Comparison of ENCODE assay signal across 8 cellular contexts in the genomic region with DNA sequence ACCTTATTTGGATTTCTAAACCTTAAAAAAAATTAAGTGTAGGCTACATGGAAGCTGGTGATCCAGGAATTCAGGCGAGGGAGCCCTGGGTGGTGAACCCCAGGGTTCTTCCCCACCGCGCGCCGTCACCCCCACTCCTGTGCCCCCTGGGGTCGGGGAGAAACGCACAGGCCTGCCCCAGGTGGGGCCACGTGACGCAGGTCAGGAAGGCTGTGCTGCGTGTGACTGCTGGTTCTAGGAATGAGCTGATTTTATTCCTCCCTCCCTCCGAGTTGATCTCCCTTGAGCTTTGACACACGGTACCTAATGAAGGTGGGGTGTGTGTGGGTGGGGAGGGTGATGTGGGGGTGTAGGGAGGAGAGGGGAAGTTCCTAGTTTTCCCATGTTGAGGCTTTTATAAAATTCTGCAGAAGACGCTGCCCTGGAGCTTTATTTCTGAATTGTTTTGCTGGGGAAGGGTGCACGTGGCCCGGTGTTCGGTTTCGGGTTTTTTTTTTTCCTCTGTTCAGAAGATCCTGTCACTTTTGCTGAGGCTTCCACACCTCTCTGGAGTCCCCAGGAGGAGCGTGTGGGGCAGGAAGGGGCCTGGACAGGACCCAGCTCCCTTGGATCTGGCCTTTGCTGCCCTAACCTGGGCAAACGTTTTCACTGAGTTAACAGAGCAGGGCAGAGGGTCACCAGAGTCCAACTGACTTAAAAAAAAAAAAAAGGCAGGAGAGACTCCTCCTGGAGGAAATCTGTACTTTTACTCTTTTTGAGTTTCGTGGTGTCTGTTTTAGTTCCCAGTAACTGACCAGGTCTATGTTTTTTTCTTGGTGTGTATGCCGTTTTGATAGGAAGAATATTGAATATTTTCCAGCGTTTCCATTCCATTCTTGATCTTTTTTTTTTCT. TPM values are rescaled to one million over a fixed set of nuclear protein-coding genes. Genes with fewer than 3 reads are reported as not detected.
DNase-seq lines count a peak whose midpoint lies in the region; ATAC-seq and TF ChIP-seq lines count a peak whose summit lies in the region.

No MANE protein-coding gene starts in this region.

- peak; percentile 25 for ATAC-seq in HG03354 (IDR thresholded peaks at IDR 0.05; ENCODE audit: poor library complexity, severe bottlenecking, unreplicated experiment)
- ATAC-seq in mucosa of descending colon: peak; percentile 19
- no peak for ATAC-seq in HG03097 (IDR thresholded peaks at IDR 0.05; ENCODE audit: low FRiP score, unreplicated experiment)
- ATAC-seq in HG03460 (IDR thresholded peaks at IDR 0.05; ENCODE audit: unreplicated experiment): no peak

- peak overlapping the region; percentile 89 for H3K4me3 Mint-ChIP-seq in type B pancreatic cell

- TF ChIP-seq CTCF in coronary artery (IDR thresholded peaks at IDR 0.05) (no peak), mucosa of descending colon (IDR thresholded peaks at IDR 0.05) (no peak), type B pancreatic cell (conservative IDR thresholded peaks at IDR 0.05) (peak; percentile 46)

- peak overlapping the region; percentile 96 for H3K27ac Mint-ChIP-seq in type B pancreatic cell

- intact Hi-C loops in mucosa of descending colon (cut with DNase I, micrococcal nuclease): no loop called here

- no peaks in the 10 kb centered on the region for H3K9me3 Mint-ChIP-seq in type B pancreatic cell

- H3K4me3 ChIP-seq in coronary artery (peak overlapping the region; percentile 94), mucosa of descending colon (peak overlapping the region; percentile 88)

- DNase-seq in DMS 273 treated with DMSO at 0.1 percent for 48 hours (lab: John Stamatoyannopoulos, UW): peak; percentile 37
- DNase-seq in T-helper 22 cell (ENCODE audit: low read depth): peak; percentile 13
- DNase-seq in coronary artery (ENCODE audit: low spot score): no peak
- DNase-seq in mucosa of descending colon: peak; percentile 72 to 83 (median 78)
- DNase-seq in type B pancreatic cell (ENCODE audit: extremely low spot score, unreplicated experiment): no peak

- peaks cover 40% of the 10 kb centered on the region for H3K4me1 ChIP-seq in mucosa of descending colon (ENCODE audit: low read depth)

- H3K4me1 Mint-ChIP-seq in type B pancreatic cell (ENCODE audit: unreplicated experiment): peaks cover 45% of the 10 kb centered on the region

- peak overlapping the region; percentile 43 to 97 for H3K27ac ChIP-seq in coronary artery

- H3K9me3 ChIP-seq in mucosa of descending colon: no peaks in the 10 kb centered on the region

- H3K27me3 Mint-ChIP-seq in type B pancreatic cell: no peaks in the 10 kb centered on the region

- H3K36me3 Mint-ChIP-seq in type B pancreatic cell: no peaks in the 10 kb centered on the region

- H3K36me3 ChIP-seq in mucosa of descending colon (ENCODE audit: low read depth): no peaks in the 10 kb centered on the region

RNA-seq across cellular contexts. Expression of gene GSE1, which starts 55.8 kb away (rescaled TPM):
- total RNA-seq in mucosa of descending colon (100 to 1,000 TPM; 107 to 122 (median 107) TPM), type B pancreatic cell (ENCODE audit: low replicate concordance) (101 and 112 TPM in 2 replicates)

Comparison
In these comparisons a context has a peak if more than half of its experiments do, and no peak if none do; other contexts are left out.
1. DNase-seq: peak in DMS 273 treated with DMSO at 0.1 percent for 48 hours (single experiment), T-helper 22 cell (single experiment) and mucosa of descending colon (3 of 3); none in coronary artery (single experiment) and type B pancreatic cell (single experiment).
2. ATAC-seq: peak in HG03354 (single experiment) and mucosa of descending colon (single experiment); none in HG03097 (single experiment) and HG03460 (single experiment).